Comparison of ENCODE assay signal across 1 cellular context in the genomic region with DNA sequence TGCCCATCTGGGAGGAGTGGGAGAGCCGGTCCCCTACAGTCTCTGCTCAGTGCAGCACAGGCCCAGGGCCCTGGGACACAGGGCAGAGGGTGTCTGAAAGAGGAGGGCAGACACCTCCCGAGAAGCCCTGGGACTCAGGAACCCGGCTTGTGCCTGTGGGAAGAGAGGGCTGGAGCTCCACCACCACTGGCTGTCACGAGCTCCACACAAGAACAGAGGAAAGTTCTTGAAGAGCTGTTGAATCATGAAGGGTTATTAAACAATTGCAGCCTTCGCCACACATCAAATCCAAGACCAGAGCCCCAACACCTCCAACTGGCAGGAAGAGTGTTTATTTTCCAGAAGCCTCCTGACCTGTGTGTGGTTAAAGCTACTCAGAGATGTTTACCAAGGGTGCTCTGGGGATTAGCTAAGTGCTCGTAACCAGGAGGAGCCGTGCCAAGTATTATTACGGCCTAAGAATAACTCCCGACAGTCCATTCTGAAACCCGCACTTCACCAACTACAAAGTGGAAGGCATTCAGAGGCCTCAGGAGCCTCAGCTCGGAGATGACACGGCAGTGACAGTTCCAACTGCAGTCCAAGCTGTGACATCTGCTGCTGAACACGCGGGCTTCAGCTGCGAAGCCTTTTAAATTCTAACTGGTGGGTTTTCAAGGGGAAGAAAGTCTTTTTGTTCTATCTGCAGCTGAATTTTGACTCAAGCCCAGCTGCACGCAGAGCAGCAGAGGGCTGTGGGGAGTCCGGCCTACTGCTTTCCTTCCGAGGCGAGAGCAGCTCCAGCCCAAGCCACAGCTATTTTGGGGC.
TF ChIP-seq lines count a peak whose summit lies in the region.

No MANE protein-coding gene starts in this region.

TF ChIP-seq in HEK293, 187 proteins besides CTCF, POLR2A, EP300 and RAD21 (continued from another document and continues in another):
- TF ChIP-seq, protein P1, sequence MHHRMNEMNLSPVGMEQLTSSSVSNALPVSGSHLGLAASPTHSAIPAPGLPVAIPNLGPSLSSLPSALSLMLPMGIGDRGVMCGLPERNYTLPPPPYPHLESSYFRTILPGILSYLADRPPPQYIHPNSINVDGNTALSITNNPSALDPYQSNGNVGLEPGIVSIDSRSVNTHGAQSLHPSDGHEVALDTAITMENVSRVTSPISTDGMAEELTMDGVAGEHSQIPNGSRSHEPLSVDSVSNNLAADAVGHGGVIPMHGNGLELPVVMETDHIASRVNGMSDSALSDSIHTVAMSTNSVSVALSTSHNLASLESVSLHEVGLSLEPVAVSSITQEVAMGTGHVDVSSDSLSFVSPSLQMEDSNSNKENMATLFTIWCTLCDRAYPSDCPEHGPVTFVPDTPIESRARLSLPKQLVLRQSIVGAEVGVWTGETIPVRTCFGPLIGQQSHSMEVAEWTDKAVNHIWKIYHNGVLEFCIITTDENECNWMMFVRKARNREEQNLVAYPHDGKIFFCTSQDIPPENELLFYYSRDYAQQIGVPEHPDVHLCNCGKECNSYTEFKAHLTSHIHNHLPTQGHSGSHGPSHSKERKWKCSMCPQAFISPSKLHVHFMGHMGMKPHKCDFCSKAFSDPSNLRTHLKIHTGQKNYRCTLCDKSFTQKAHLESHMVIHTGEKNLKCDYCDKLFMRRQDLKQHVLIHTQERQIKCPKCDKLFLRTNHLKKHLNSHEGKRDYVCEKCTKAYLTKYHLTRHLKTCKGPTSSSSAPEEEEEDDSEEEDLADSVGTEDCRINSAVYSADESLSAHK (tag by site-specific recombination; IDR thresholded peaks at IDR 0.05) = peak; percentile 86
- TF ChIP-seq ZNF155 (tag by site-specific recombination; IDR thresholded peaks at IDR 0.05) = no peak
- peak; percentile 55; the same call in 1 of the 2 replicates for TF ChIP-seq ZNF184 (tag by site-specific recombination; IDR thresholded peaks at IDR 0.05)
- peak; percentile 86 for TF ChIP-seq ZEB2 (tag by site-specific recombination; IDR thresholded peaks at IDR 0.05)
- TF ChIP-seq ZSCAN16 (tag by site-specific recombination; IDR thresholded peaks at IDR 0.05) = peak; percentile 36; the same call in 1 of the 2 replicates
- TF ChIP-seq ZXDB (tag by site-specific recombination; IDR thresholded peaks at IDR 0.05) = peak; percentile 92
- no peak for TF ChIP-seq ZNF792 (tag by site-specific recombination; IDR thresholded peaks at IDR 0.05)
- TF ChIP-seq ZNF366 (tag by site-specific recombination; conservative IDR thresholded peaks at IDR 0.05) = 0 out of 2 replicates have a peak, but pooled peaks have one; percentile 53
- peak; percentile 66 for TF ChIP-seq ZNF596 (tag by site-specific recombination; IDR thresholded peaks at IDR 0.05)
- TF ChIP-seq ZBTB48 (tag by site-specific recombination; IDR thresholded peaks at IDR 0.05) = no peak
- TF ChIP-seq, protein P2, sequence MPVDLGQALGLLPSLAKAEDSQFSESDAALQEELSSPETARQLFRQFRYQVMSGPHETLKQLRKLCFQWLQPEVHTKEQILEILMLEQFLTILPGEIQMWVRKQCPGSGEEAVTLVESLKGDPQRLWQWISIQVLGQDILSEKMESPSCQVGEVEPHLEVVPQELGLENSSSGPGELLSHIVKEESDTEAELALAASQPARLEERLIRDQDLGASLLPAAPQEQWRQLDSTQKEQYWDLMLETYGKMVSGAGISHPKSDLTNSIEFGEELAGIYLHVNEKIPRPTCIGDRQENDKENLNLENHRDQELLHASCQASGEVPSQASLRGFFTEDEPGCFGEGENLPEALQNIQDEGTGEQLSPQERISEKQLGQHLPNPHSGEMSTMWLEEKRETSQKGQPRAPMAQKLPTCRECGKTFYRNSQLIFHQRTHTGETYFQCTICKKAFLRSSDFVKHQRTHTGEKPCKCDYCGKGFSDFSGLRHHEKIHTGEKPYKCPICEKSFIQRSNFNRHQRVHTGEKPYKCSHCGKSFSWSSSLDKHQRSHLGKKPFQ (tag by site-specific recombination; IDR thresholded peaks at IDR 0.05) = peak; percentile 67
- no peak for TF ChIP-seq ZNF777 (tag by site-specific recombination; IDR thresholded peaks at IDR 0.05; ENCODE audit: borderline replicate concordance)
- TF ChIP-seq ZNF624 (tag by site-specific recombination; IDR thresholded peaks at IDR 0.05) = no peak
- no peak for TF ChIP-seq ZNF514 (tag by site-specific recombination; IDR thresholded peaks at IDR 0.05)
- peak; percentile 71 for TF ChIP-seq ZNF341 (tag by site-specific recombination; IDR thresholded peaks at IDR 0.05; ENCODE audit: low read depth)
- TF ChIP-seq ZNF837 (tag by site-specific recombination; IDR thresholded peaks at IDR 0.05) = no peak
- TF ChIP-seq, protein P3, sequence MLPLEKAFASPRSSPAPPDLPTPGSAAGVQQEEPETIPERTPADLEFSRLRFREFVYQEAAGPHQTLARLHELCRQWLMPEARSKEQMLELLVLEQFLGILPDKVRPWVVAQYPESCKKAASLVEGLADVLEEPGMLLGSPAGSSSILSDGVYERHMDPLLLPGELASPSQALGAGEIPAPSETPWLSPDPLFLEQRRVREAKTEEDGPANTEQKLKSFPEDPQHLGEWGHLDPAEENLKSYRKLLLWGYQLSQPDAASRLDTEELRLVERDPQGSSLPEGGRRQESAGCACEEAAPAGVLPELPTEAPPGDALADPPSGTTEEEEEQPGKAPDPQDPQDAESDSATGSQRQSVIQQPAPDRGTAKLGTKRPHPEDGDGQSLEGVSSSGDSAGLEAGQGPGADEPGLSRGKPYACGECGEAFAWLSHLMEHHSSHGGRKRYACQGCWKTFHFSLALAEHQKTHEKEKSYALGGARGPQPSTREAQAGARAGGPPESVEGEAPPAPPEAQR (tag by site-specific recombination; IDR thresholded peaks at IDR 0.05) = no peak
- TF ChIP-seq SP3 (tag by site-specific recombination; IDR thresholded peaks at IDR 0.05) = no peak
- TF ChIP-seq SP7 (tag by site-specific recombination; IDR thresholded peaks at IDR 0.05) = peak; percentile 90
- TF ChIP-seq, protein P4, sequence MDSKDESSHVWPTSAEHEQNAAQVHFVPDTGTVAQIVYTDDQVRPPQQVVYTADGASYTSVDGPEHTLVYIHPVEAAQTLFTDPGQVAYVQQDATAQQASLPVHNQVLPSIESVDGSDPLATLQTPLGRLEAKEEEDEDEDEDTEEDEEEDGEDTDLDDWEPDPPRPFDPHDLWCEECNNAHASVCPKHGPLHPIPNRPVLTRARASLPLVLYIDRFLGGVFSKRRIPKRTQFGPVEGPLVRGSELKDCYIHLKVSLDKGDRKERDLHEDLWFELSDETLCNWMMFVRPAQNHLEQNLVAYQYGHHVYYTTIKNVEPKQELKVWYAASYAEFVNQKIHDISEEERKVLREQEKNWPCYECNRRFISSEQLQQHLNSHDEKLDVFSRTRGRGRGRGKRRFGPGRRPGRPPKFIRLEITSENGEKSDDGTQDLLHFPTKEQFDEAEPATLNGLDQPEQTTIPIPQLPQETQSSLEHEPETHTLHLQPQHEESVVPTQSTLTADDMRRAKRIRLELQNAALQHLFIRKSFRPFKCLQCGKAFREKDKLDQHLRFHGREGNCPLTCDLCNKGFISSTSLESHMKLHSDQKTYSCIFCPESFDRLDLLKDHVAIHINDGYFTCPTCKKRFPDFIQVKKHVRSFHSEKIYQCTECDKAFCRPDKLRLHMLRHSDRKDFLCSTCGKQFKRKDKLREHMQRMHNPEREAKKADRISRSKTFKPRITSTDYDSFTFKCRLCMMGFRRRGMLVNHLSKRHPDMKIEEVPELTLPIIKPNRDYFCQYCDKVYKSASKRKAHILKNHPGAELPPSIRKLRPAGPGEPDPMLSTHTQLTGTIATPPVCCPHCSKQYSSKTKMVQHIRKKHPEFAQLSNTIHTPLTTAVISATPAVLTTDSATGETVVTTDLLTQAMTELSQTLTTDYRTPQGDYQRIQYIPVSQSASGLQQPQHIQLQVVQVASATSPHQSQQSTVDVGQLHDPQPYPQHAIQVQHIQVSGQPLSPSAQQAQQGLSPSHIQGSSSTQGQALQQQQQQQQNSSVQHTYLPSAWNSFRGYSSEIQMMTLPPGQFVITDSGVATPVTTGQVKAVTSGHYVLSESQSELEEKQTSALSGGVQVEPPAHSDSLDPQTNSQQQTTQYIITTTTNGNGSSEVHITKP (tag by site-specific recombination; IDR thresholded peaks at IDR 0.05) = 0 out of 2 replicates have a peak, but pooled peaks have one; percentile 35
- peak; percentile 54; the same call in 1 of the 2 replicates for TF ChIP-seq KLF10 (tag by site-specific recombination; IDR thresholded peaks at IDR 0.05)
- peak; percentile 95 for TF ChIP-seq GLIS1 (tag by site-specific recombination; IDR thresholded peaks at IDR 0.05)
- TF ChIP-seq, protein P5, sequence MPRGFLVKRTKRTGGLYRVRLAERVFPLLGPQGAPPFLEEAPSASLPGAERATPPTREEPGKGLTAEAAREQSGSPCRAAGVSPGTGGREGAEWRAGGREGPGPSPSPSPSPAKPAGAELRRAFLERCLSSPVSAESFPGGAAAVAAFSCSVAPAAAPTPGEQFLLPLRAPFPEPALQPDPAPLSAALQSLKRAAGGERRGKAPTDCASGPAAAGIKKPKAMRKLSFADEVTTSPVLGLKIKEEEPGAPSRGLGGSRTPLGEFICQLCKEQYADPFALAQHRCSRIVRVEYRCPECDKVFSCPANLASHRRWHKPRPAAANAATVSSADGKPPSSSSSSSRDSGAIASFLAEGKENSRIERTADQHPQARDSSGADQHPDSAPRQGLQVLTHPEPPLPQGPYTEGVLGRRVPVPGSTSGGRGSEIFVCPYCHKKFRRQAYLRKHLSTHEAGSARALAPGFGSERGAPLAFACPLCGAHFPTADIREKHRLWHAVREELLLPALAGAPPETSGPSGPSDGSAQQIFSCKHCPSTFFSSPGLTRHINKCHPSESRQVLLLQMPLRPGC (tag by site-specific recombination; IDR thresholded peaks at IDR 0.05) = peak; percentile 90
- TF ChIP-seq ZNF530 (tag by site-specific recombination; IDR thresholded peaks at IDR 0.05; ENCODE audit: low read depth) = no peak
- peak; percentile 82 for TF ChIP-seq ZNF629 (tag by site-specific recombination; IDR thresholded peaks at IDR 0.05)
- TF ChIP-seq, protein P6, sequence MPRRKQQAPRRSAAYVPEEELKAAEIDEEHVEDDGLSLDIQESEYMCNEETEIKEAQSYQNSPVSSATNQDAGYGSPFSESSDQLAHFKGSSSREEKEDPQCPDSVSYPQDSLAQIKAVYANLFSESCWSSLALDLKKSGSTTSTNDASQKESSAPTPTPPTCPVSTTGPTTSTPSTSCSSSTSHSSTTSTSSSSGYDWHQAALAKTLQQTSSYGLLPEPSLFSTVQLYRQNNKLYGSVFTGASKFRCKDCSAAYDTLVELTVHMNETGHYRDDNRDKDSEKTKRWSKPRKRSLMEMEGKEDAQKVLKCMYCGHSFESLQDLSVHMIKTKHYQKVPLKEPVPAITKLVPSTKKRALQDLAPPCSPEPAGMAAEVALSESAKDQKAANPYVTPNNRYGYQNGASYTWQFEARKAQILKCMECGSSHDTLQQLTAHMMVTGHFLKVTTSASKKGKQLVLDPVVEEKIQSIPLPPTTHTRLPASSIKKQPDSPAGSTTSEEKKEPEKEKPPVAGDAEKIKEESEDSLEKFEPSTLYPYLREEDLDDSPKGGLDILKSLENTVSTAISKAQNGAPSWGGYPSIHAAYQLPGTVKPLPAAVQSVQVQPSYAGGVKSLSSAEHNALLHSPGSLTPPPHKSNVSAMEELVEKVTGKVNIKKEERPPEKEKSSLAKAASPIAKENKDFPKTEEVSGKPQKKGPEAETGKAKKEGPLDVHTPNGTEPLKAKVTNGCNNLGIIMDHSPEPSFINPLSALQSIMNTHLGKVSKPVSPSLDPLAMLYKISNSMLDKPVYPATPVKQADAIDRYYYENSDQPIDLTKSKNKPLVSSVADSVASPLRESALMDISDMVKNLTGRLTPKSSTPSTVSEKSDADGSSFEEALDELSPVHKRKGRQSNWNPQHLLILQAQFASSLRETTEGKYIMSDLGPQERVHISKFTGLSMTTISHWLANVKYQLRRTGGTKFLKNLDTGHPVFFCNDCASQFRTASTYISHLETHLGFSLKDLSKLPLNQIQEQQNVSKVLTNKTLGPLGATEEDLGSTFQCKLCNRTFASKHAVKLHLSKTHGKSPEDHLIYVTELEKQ (tag by site-specific recombination; IDR thresholded peaks at IDR 0.05; ENCODE audit: borderline replicate concordance) = peak; percentile 87
- TF ChIP-seq ZNF843 (tag by site-specific recombination; IDR thresholded peaks at IDR 0.05) = peak; percentile 93
- TF ChIP-seq ZBTB20 (tag by site-specific recombination; IDR thresholded peaks at IDR 0.05) = peak; percentile 33; the same call in 1 of the 2 replicates
- peak; percentile 83 for TF ChIP-seq ZNF600 (tag by site-specific recombination; IDR thresholded peaks at IDR 0.05)
- TF ChIP-seq MZF1 (tag by site-specific recombination; IDR thresholded peaks at IDR 0.05; ENCODE audit: borderline replicate concordance) = peak; percentile 87
- TF ChIP-seq ZNF404 (tag by site-specific recombination; IDR thresholded peaks at IDR 0.05) = peak; percentile 44; the same call in 1 of the 2 replicates
- TF ChIP-seq, protein P7, sequence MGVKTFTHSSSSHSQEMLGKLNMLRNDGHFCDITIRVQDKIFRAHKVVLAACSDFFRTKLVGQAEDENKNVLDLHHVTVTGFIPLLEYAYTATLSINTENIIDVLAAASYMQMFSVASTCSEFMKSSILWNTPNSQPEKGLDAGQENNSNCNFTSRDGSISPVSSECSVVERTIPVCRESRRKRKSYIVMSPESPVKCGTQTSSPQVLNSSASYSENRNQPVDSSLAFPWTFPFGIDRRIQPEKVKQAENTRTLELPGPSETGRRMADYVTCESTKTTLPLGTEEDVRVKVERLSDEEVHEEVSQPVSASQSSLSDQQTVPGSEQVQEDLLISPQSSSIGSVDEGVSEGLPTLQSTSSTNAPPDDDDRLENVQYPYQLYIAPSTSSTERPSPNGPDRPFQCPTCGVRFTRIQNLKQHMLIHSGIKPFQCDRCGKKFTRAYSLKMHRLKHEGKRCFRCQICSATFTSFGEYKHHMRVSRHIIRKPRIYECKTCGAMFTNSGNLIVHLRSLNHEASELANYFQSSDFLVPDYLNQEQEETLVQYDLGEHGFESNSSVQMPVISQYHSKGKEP (tag by site-specific recombination; IDR thresholded peaks at IDR 0.05) = peak; percentile 87
- TF ChIP-seq ZNF132 (tag by site-specific recombination; IDR thresholded peaks at IDR 0.05; ENCODE audit: borderline replicate concordance) = no peak
- peak; percentile 73 for TF ChIP-seq KLF1 (tag by site-specific recombination; IDR thresholded peaks at IDR 0.05)
- TF ChIP-seq SP2 (tag by site-specific recombination; IDR thresholded peaks at IDR 0.05) = no peak
- TF ChIP-seq MYNN (tag by site-specific recombination; IDR thresholded peaks at IDR 0.05; ENCODE audit: borderline replicate concordance) = no peak
- peak; percentile 57; the same call in 1 of the 2 replicates for TF ChIP-seq ZBTB21 (tag by site-specific recombination; IDR thresholded peaks at IDR 0.05)
- TF ChIP-seq ZBTB17 (tag by site-specific recombination; IDR thresholded peaks at IDR 0.05) = peak; percentile 81
- TF ChIP-seq, protein P8, sequence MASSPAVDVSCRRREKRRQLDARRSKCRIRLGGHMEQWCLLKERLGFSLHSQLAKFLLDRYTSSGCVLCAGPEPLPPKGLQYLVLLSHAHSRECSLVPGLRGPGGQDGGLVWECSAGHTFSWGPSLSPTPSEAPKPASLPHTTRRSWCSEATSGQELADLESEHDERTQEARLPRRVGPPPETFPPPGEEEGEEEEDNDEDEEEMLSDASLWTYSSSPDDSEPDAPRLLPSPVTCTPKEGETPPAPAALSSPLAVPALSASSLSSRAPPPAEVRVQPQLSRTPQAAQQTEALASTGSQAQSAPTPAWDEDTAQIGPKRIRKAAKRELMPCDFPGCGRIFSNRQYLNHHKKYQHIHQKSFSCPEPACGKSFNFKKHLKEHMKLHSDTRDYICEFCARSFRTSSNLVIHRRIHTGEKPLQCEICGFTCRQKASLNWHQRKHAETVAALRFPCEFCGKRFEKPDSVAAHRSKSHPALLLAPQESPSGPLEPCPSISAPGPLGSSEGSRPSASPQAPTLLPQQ (tag by site-specific recombination; IDR thresholded peaks at IDR 0.05) = peak; percentile 48; the same call in 1 of the 2 replicates
- TF ChIP-seq SCRT1 (tag by site-specific recombination; IDR thresholded peaks at IDR 0.05; ENCODE audit: borderline replicate concordance) = 0 out of 2 replicates have a peak, but pooled peaks have one; percentile 45
- peak; percentile 65 for TF ChIP-seq KLF8 (tag by site-specific recombination; IDR thresholded peaks at IDR 0.05)
